In the genomic region with DNA sequence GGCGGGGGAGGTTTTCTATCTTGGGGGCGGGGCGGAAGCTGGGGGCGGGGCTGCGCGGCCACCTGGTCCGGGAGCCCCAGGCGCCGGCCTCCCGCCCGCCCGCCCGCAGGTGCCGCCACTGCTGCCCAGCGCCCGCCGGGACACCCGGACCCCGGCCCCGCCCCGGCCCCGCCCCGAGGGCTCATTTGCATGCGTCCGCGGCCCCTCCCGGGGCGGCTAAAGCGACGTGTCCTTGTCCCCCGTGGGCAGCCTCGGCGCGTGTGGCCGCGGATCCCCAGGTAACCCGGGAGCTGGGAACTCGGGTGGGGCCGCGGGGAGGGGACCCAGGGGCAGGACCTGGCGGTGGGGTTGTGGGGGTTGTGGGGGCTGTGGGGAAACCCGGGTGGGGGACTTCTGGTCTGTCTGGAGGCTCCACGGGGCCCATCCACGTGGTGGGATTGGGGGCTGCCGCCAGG, we compare ENCODE assay signal across 9 cellular contexts. TPM values are rescaled to one million over a fixed set of nuclear protein-coding genes. Genes with fewer than 3 reads are reported as not detected.
DNase-seq lines count a peak whose midpoint lies in the region; ATAC-seq, FAIRE-seq and TF ChIP-seq lines count a peak whose summit lies in the region.
"Had no signal": no experiment of that assay in that cellular context is flagged by ENCODE, and none has a peak within 500 bp of the region (broad histone marks: within the 10 kb centered on the region; RNA-seq: fewer than 3 reads in every experiment).

BHLHA15 (plus strand) TSS at position 219 of the 455 bp plus-strand sequence. CDS start 871 bp downstream, outside the sequence.

- no peaks in the 10 kb centered on the region for H3K9me3 Mint-ChIP-seq in dendritic cell treated with granulocyte-macrophage colony-stimulating factor and Interleukin-4, amounts not matched to agents 40 ng/mL and 50 ng/mL, for 4 days
- no peaks in the 10 kb centered on the region for H3K9me3 Mint-ChIP-seq in mesothelial cell of epicardium
- H3K9me3 Mint-ChIP-seq in CD14-positive monocyte = peaks cover 0 to 13% (median 5%) of the 10 kb centered on the region in 7 donors

- H3K4me3 ChIP-seq in AG04449 (ENCODE audit: low read depth, low read length) (peak within 1 kb of the TSS; percentile 46), Peyer's patch (peak within 1 kb of the TSS; percentile 14 to 63 (median 46)), aorta (ENCODE audit: low read length in 2 of 2) (no peak within 1 kb of the TSS)

- H3K36me3 Mint-ChIP-seq in dendritic cell treated with granulocyte-macrophage colony-stimulating factor and Interleukin-4, amounts not matched to agents 40 ng/mL and 50 ng/mL, for 4 days (ENCODE audit: low read depth) = peaks cover 33% of the 10 kb centered on the region
- H3K36me3 Mint-ChIP-seq in mesothelial cell of epicardium (peaks cover 3% of the 10 kb centered on the region), CD14-positive monocyte (peaks cover 31 to 36% of the 10 kb centered on the region in 2 donors)

- peaks cover 36% of the 10 kb centered on the region for H3K27me3 Mint-ChIP-seq in dendritic cell treated with granulocyte-macrophage colony-stimulating factor and Interleukin-4, amounts not matched to agents 40 ng/mL and 50 ng/mL, for 4 days
- H3K27me3 Mint-ChIP-seq in mesothelial cell of epicardium (ENCODE audit: low read depth) (peaks cover 5% of the 10 kb centered on the region), CD14-positive monocyte (ENCODE audit: low read depth in 3 of 3) (peaks cover 19 to 36% (median 23%) of the 10 kb centered on the region in 3 donors)

- ATAC-seq in aorta (ENCODE audit: low FRiP score) (no peak), esophagus mucosa (no peak)

- H3K4me1 Mint-ChIP-seq in dendritic cell treated with granulocyte-macrophage colony-stimulating factor and Interleukin-4, amounts not matched to agents 40 ng/mL and 50 ng/mL, for 4 days (ENCODE audit: low read depth) = no peaks in the 10 kb centered on the region
- no peaks in the 10 kb centered on the region for H3K4me1 Mint-ChIP-seq in mesothelial cell of epicardium
- peaks cover 4% of the 10 kb centered on the region for H3K4me1 Mint-ChIP-seq in CD14-positive monocyte

- 4 to 7% methylated on average over 12 to 45 of the region's 45 CpGs for WGBS in aorta, 2 donors

- H3K36me3 ChIP-seq in Peyer's patch (peaks cover 0 to 13% (median 0%) of the 10 kb centered on the region in 3 donors), aorta (ENCODE audit: control insufficient read depth in 1 of 2, insufficient read depth in 2 of 2, low read length in 1 of 2) (peaks cover 0 to under 1% of the 10 kb centered on the region in 2 donors)

- FAIRE-seq in GM19239 (lab: Jason Lieb, UNC) = no peak
- FAIRE-seq: colon had no signal

- no peaks in the 10 kb centered on the region for H3K9me3 ChIP-seq in Peyer's patch
- no peaks in the 10 kb centered on the region for H3K9me3 ChIP-seq in aorta (ENCODE audit: control insufficient read depth, low read length)

- no peak for DNase-seq in AG04449 (ENCODE audit: low read depth, low spot score)
- peak; percentile 79 for DNase-seq in GM19239 (ENCODE audit: insufficient read length, low spot score)
- peak; percentile 20 to 83 (median 78) for DNase-seq in Peyer's patch
- DNase-seq in mesothelial cell of epicardium (ENCODE audit: low spot score in 2 of 2, unreplicated experiment in 2 of 2) = no peak
- DNase-seq in aorta = peak; percentile 54 to 76
- DNase-seq in CD14-positive monocyte (ENCODE audit: low spot score) = no peak

- H3K27me3 ChIP-seq in Peyer's patch (no peaks in the 10 kb centered on the region), aorta (ENCODE audit: control insufficient read depth in 1 of 2, insufficient read depth in 2 of 2, low read length in 1 of 2) (no peaks in the 10 kb centered on the region)

- H3K27ac ChIP-seq in Peyer's patch = peak within 1 kb of the TSS in 3 of 4 donors; percentile 15 to 39 (median 17)
- no peak within 1 kb of the TSS for H3K27ac ChIP-seq in aorta (ENCODE audit: low read depth in 1 of 2, low read length in 2 of 2)

- intact Hi-C loops in dendritic cell treated with granulocyte-macrophage colony-stimulating factor and Interleukin-4, amounts not matched to agents 40 ng/mL and 50 ng/mL, for 4 days (cut with micrococcal nuclease) = no loop called here
- intact Hi-C loops in aorta (cut with DNase I) (no loop called here), CD14-positive monocyte (cut with micrococcal nuclease) (no loop called here)

- no peak for TF ChIP-seq POLR2A in Peyer's patch (IDR thresholded peaks at IDR 0.05)

- H3K4me1 ChIP-seq in Peyer's patch (peaks cover 0 to 15% (median 6%) of the 10 kb centered on the region in 4 donors), aorta (ENCODE audit: control insufficient read depth in 1 of 2, insufficient read depth in 2 of 2, low read length in 2 of 2) (no peaks in the 10 kb centered on the region)

- TF ChIP-seq CTCF in AG04449 (IDR thresholded peaks at IDR 0.05; ENCODE audit: insufficient read depth, low read length, missing control alignments) (no peak), Peyer's patch (IDR thresholded peaks at IDR 0.05) (no peak), mesothelial cell of epicardium (IDR thresholded peaks at IDR 0.05; ENCODE audit: unreplicated experiment) (no peak), CD14-positive monocyte (IDR thresholded peaks at IDR 0.05) (no peak)

- POLR2A ChIA-PET in AG04449 (lab: Yijun Ruan, JAX) = no interaction called here

- peak within 1 kb of the TSS; percentile 40 for H3K4me3 Mint-ChIP-seq in dendritic cell treated with granulocyte-macrophage colony-stimulating factor and Interleukin-4, amounts not matched to agents 40 ng/mL and 50 ng/mL, for 4 days
- H3K4me3 Mint-ChIP-seq in mesothelial cell of epicardium (peak within 1 kb of the TSS; percentile 60), CD14-positive monocyte (peak within 1 kb of the TSS in 1 of 2 donors; percentile 57)

- CTCF ChIA-PET in AG04449 (lab: Yijun Ruan, JAX) = no interaction called here

- H3K27ac Mint-ChIP-seq in dendritic cell treated with granulocyte-macrophage colony-stimulating factor and Interleukin-4, amounts not matched to agents 40 ng/mL and 50 ng/mL, for 4 days = no peak within 1 kb of the TSS
- H3K27ac Mint-ChIP-seq in mesothelial cell of epicardium (no peak within 1 kb of the TSS), CD14-positive monocyte (peak within 1 kb of the TSS in 1 of 7 donors; percentile 26)

RNA-seq across cellular contexts. Expression of gene BHLHA15, which starts in this region (rescaled TPM):
- total RNA-seq in Peyer's patch = 1 to 10 TPM in 2 of 4 donors, not detected in 2; 1.6 to 9.9 TPM
- total RNA-seq in mesothelial cell of epicardium = 0.57 to 1.0 TPM in 2 of 3 replicates, not detected in the other
- total RNA-seq in aorta = not detected
- under 1 TPM in 1 of 2 donors, not detected in 1; 0.36 TPM for polyA plus RNA-seq in aorta
- 0.76 TPM for total RNA-seq in esophagus mucosa
- polyA plus RNA-seq in CD14-positive monocyte = not detected

Comparison
In these comparisons a context has a peak if more than half of its experiments do, and no peak if none do; other contexts are left out.
1. Peak in DNase-seq in aorta; RNA of the gene not detected or under 1 TPM.
2. DNase-seq: peak in GM19239 (single experiment) and Peyer's patch (3 of 3); none in AG04449 (single experiment), mesothelial cell of epicardium (0 of 2) and CD14-positive monocyte (single experiment).
3. H3K4me3 ChIP-seq: peak in AG04449 (single experiment) and Peyer's patch (4 of 4); none in aorta (0 of 2).
4. H3K27ac ChIP-seq: peak in Peyer's patch (3 of 4); none in aorta (0 of 2).